ENCODE assay signal across 8 cellular contexts in the genomic region with DNA sequence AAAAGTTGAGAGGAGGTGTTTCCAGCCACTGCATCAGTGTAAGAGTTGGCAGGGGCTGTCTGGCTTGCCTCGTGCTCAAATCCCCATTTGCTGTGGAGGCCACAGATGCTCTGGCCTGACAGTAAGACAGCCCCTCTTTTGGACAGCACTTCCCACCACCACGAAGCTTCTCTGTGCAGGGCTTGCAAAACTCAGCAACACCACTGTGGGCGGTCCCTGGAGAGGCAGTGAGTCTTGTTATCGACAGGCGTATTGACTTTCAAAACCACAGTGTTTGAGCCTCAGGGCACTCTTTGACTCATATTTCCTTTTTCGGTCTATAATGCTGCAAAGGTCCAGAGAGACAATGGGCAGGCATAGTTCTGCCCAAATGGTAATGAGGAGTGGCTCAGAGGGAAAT.
DNase-seq lines count a peak whose midpoint lies in the region; ATAC-seq and TF ChIP-seq lines count a peak whose summit lies in the region.

No MANE protein-coding gene starts in this region.

- no peak overlapping the region for H3K4me3 Mint-ChIP-seq in nephron progenitor cell
- H3K4me3 Mint-ChIP-seq in activated CD4-positive, alpha-beta T cell treated with anti-CD3 and anti-CD28 coated beads, Interleukin-2, amount 10 ng/mL, durations not matched to agents 7 days and 5 days: no peak overlapping the region

- H3K36me3 Mint-ChIP-seq in nephron progenitor cell (ENCODE audit: low read depth): no peaks in the 10 kb centered on the region
- no peaks in the 10 kb centered on the region for H3K36me3 Mint-ChIP-seq in activated CD4-positive, alpha-beta T cell treated with anti-CD3 and anti-CD28 coated beads, Interleukin-2, amount 10 ng/mL, durations not matched to agents 7 days and 5 days (ENCODE audit: low read depth)

- ATAC-seq in GM19023 (IDR thresholded peaks at IDR 0.05; ENCODE audit: unreplicated experiment) (peak; percentile 97), HG02798 (IDR thresholded peaks at IDR 0.05; ENCODE audit: poor library complexity, unreplicated experiment) (peak; percentile 95)

- no peaks in the 10 kb centered on the region for H3K79me2 ChIP-seq in MM.1S (ENCODE audit: low read length)

- no peaks in the 10 kb centered on the region for H3K9me3 ChIP-seq in vagina
- H3K9me3 ChIP-seq in MM.1S (replicated peaks; ENCODE audit: insufficient read depth, low read length): no peaks in the 10 kb centered on the region

- peaks cover 23% of the 10 kb centered on the region for H3K4me1 Mint-ChIP-seq in nephron progenitor cell
- no peaks in the 10 kb centered on the region for H3K4me1 Mint-ChIP-seq in activated CD4-positive, alpha-beta T cell treated with anti-CD3 and anti-CD28 coated beads, Interleukin-2, amount 10 ng/mL, durations not matched to agents 7 days and 5 days

- H3K27me3 Mint-ChIP-seq in nephron progenitor cell (ENCODE audit: low read depth, poor library complexity): no peaks in the 10 kb centered on the region
- no peaks in the 10 kb centered on the region for H3K27me3 Mint-ChIP-seq in activated CD4-positive, alpha-beta T cell treated with anti-CD3 and anti-CD28 coated beads, Interleukin-2, amount 10 ng/mL, durations not matched to agents 7 days and 5 days

- H3K4me2 ChIP-seq in MM.1S (ENCODE audit: low read depth, low read length): no peak overlapping the region

- H2AFZ ChIP-seq in MM.1S (ENCODE audit: low read length): no peak overlapping the region

- H3K4me3 ChIP-seq in vagina (no peak overlapping the region), MM.1S (ENCODE audit: low read length) (no peak overlapping the region)

- peak overlapping the region; percentile 11 for H3K27ac Mint-ChIP-seq in nephron progenitor cell
- no peak overlapping the region for H3K27ac Mint-ChIP-seq in activated CD4-positive, alpha-beta T cell treated with anti-CD3 and anti-CD28 coated beads, Interleukin-2, amount 10 ng/mL, durations not matched to agents 7 days and 5 days

- CTCF ChIA-PET in activated CD4-positive, alpha-beta T cell treated with anti-CD3 and anti-CD28 coated beads, Interleukin-2, amount 10 ng/mL, durations not matched to agents 7 days and 5 days (lab: Charles Lee): no interaction called here

- no peak overlapping the region for H3K9ac ChIP-seq in MM.1S (ENCODE audit: low read length)

- H4K20me1 ChIP-seq in MM.1S (ENCODE audit: insufficient read depth, low read length): no peaks in the 10 kb centered on the region

- intact Hi-C loops in vagina (cut with DNase I): no loop called here

- POLR2A ChIA-PET in activated CD4-positive, alpha-beta T cell treated with anti-CD3 and anti-CD28 coated beads, Interleukin-2, amount 10 ng/mL, durations not matched to agents 7 days and 5 days (lab: Charles Lee): no interaction called here

- H3K9me3 Mint-ChIP-seq in nephron progenitor cell: peaks cover 14% of the 10 kb centered on the region
- peaks cover 9% of the 10 kb centered on the region for H3K9me3 Mint-ChIP-seq in activated CD4-positive, alpha-beta T cell treated with anti-CD3 and anti-CD28 coated beads, Interleukin-2, amount 10 ng/mL, durations not matched to agents 7 days and 5 days

- no peaks in the 10 kb centered on the region for H3F3A ChIP-seq in MM.1S (ENCODE audit: insufficient read depth, low read length)

- no peak for TF ChIP-seq CTCF in nephron progenitor cell (IDR thresholded peaks at IDR 0.05)
- TF ChIP-seq CTCF in vagina (IDR thresholded peaks at IDR 0.05): no peak
- no peak for TF ChIP-seq CTCF in MM.1S (IDR thresholded peaks at IDR 0.05; ENCODE audit: low read length)

- in situ Hi-C loops in G401 (cut with HindIII; ENCODE audit: low sequenced_read_pairs): no loop called here

- no peak for TF ChIP-seq POLR2A in vagina (IDR thresholded peaks at IDR 0.05)

- H3K36me3 ChIP-seq in vagina (no peaks in the 10 kb centered on the region), MM.1S (replicated peaks; ENCODE audit: insufficient read depth, low read length) (no peaks in the 10 kb centered on the region)

- H3K4me1 ChIP-seq in vagina (no peaks in the 10 kb centered on the region), MM.1S (ENCODE audit: low read length) (peaks cover 7% of the 10 kb centered on the region)

- no peaks in the 10 kb centered on the region for H3K9me2 ChIP-seq in MM.1S (replicated peaks; ENCODE audit: insufficient read depth, low read length)

- H3K27me3 ChIP-seq in vagina (no peaks in the 10 kb centered on the region), MM.1S (replicated peaks; ENCODE audit: insufficient read depth, low read length) (no peaks in the 10 kb centered on the region)

- H3K27ac ChIP-seq in vagina (no peak overlapping the region), MM.1S (ENCODE audit: low read length) (no peak overlapping the region)

- DNase-seq in NCI-H526 (lab: John Stamatoyannopoulos, UW) (peak; percentile 13 to 50), nephron progenitor cell (no peak), G401 (ENCODE audit: low spot score) (no peak), vagina (ENCODE audit: extremely low spot score in 2 of 2) (no peak), MM.1S (no peak)
- no peak for DNase-seq in activated CD4-positive, alpha-beta T cell treated with anti-CD3 and anti-CD28 coated beads, Interleukin-2, amount 10 ng/mL, durations not matched to agents 7 days and 5 days

Comparison
In these comparisons a context has a peak if more than half of its experiments do, and no peak if none do; other contexts are left out.
1. DNase-seq: peak in NCI-H526 (2 of 2); none in nephron progenitor cell (single experiment), G401 (single experiment), vagina (0 of 2), activated CD4-positive, alpha-beta T cell treated with anti-CD3 and anti-CD28 coated beads, Interleukin-2, amount 10 ng/mL, durations not matched to agents 7 days and 5 days (single experiment) and MM.1S (single experiment).